In genomic region chr17:41351177-41351576, GRCh38 we compare ENCODE assay signal across 31 cellular contexts. TPM values are rescaled to one million over a fixed set of nuclear protein-coding genes. Genes with fewer than 3 reads are reported as not detected.
"Had no signal": no experiment of that assay in that cellular context is flagged by ENCODE, and none has a peak within 500 bp of the region (broad histone marks: within the 10 kb centered on the region; RNA-seq: fewer than 3 reads in every experiment).

No MANE protein-coding gene starts in this region.

- H3K9me3 ChIP-seq: stomach, suprapubic skin, testis, thoracic aorta, thyroid gland, upper lobe of left lung, upper lobe of right lung, uterus, vagina had no signal

- H3K27me3 ChIP-seq: stomach, testis, thyroid gland, tibial artery, tibial nerve, upper lobe of left lung, upper lobe of right lung, uterus, vagina had no signal

- H3K4me3 ChIP-seq: stomach, suprapubic skin, testis, thoracic aorta, thyroid gland, tibial artery, tibial nerve, transverse colon, upper lobe of left lung, upper lobe of right lung, uterus, vagina had no signal

- ATAC-seq: stimulated activated effector memory CD8-positive, alpha-beta T cell treated with anti-CD3 and anti-CD28 coated beads, Interleukin-12 subunit alpha, Interleukin-12 subunit beta, amount 100 ng/mL, for 72 hours; stimulated activated memory B cell treated with anti-CD40 and anti-IgM and Interleukin-4, amounts not matched to agents 10 μg/mL and 1 μg/mL and 100 μg/mL, for 72 hours; stimulated activated naive B cell treated with anti-CD40 and anti-IgM and Interleukin-4, amounts not matched to agents 10 μg/mL and 1 μg/mL and 100 μg/mL, for 72 hours; stimulated activated naive CD8-positive, alpha-beta T cell treated with anti-CD3 and anti-CD28 coated beads, Interleukin-15, amount 100 ng/mL, for 72 hours; stimulated activated naive CD8-positive, alpha-beta T cell treated with anti-CD3 and anti-CD28 coated beads, Interleukin-15, Interleukin-2, amounts not matched to agents 100 U/mL and 50 U/mL, for 24 hours; upper lobe of right lung had no signal

- H3K27ac ChIP-seq: stomach, suprapubic skin, testis, thoracic aorta, thyroid gland, tibial artery, tibial nerve, transverse colon, upper lobe of left lung, upper lobe of right lung, uterus, vagina had no signal

- H3K4me1 ChIP-seq: stomach, testis, thyroid gland, tibial artery, tibial nerve, transverse colon, upper lobe of left lung, upper lobe of right lung, uterus had no signal

- FAIRE-seq: urothelium cell line had no signal

- H3K36me3 ChIP-seq: stomach, suprapubic skin, thoracic aorta, thyroid gland, tibial artery, tibial nerve, transverse colon, upper lobe of left lung, upper lobe of right lung, uterus, vagina had no signal

- DNase-seq: stimulated activated CD4-positive, alpha-beta T cell treated with anti-CD3 and anti-CD28 coated beads, Interleukin-2, amount 100 ng/mL, for 48 hours; stimulated activated CD4-positive, alpha-beta T cell treated with anti-CD3 and anti-CD28 coated beads, Interleukin-4, amount 100 ng/mL, for 1 hour; stimulated activated CD4-positive, alpha-beta T cell treated with anti-CD3 and anti-CD28 coated beads, Interleukin-4, amount 100 ng/mL, for 24 hours; stimulated activated CD4-positive, alpha-beta T cell treated with anti-CD3 and anti-CD28 coated beads, Interleukin-4, amount 100 ng/mL, for 4 hours; stimulated activated CD8-positive, alpha-beta memory T cell treated with anti-CD3 and anti-CD28 coated beads, Interleukin-4, amount 100 ng/mL, for 48 hours; stimulated activated naive B cell treated with anti-CD40 and anti-IgM and Interleukin-4, amounts not matched to agents 10 μg/mL and 1 μg/mL and 100 μg/mL, for 72 hours; stimulated activated naive CD4-positive, alpha-beta T cell; stimulated activated naive CD4-positive, alpha-beta T cell treated with Interleukin-2 at 50 U/mL for 16 hours; stimulated activated naive CD8-positive, alpha-beta T cell treated with anti-CD3 and anti-CD28 coated beads, Interleukin-15, amount 100 ng/mL, for 72 hours; stimulated activated naive CD8-positive, alpha-beta T cell treated with anti-CD3 and anti-CD28 coated beads, Interleukin-15, Interleukin-2, amounts not matched to agents 100 U/mL and 50 U/mL, for 24 hours; stomach; substantia nigra; testis; thyroid gland; tibial artery; transverse colon; trophoblast cell; upper lobe of right lung; uterus had no signal

RNA-seq across cellular contexts. Expression of gene KRT33A, which starts 0.5 kb away (rescaled TPM):
- total RNA-seq: stomach, subcutaneous adipose tissue, temporal lobe, thoracic aorta, thyroid gland, tibial nerve, transverse colon, upper lobe of left lung, upper lobe of right lung, ureter, urinary bladder, uterus had no signal
- polyA plus RNA-seq: urinary bladder had no signal

RNA-seq across cellular contexts. Expression of gene KRT33B, which starts 18.4 kb away (rescaled TPM):
- total RNA-seq: stomach, subcutaneous adipose tissue, temporal lobe, thoracic aorta, thyroid gland, tibial nerve, transverse colon, upper lobe of left lung, upper lobe of right lung, ureter, urinary bladder, uterus, vagina had no signal
- polyA plus RNA-seq: stomach, urinary bladder had no signal

RNA-seq across cellular contexts. Expression of gene KRT34, which starts 30.9 kb away (rescaled TPM):
- total RNA-seq: stomach, subcutaneous adipose tissue, thoracic aorta, thyroid gland, tibial nerve, transverse colon, upper lobe of left lung, upper lobe of right lung, ureter, urinary bladder had no signal
- polyA plus RNA-seq: urinary bladder had no signal

RNA-seq across cellular contexts. Expression of gene KRTAP17-1, which starts 35.7 kb away (rescaled TPM):
- total RNA-seq: stomach, subcutaneous adipose tissue, temporal lobe, testis, thoracic aorta, thyroid gland, tibial nerve, transverse colon, upper lobe of left lung, upper lobe of right lung, ureter, urinary bladder, uterus, vagina had no signal
- polyA plus RNA-seq: stomach, urinary bladder had no signal

RNA-seq across cellular contexts. Expression of gene KRTAP16-1, which starts 42.1 kb away (rescaled TPM):
- total RNA-seq: stomach, subcutaneous adipose tissue, temporal lobe, testis, thoracic aorta, thyroid gland, tibial nerve, transverse colon, upper lobe of left lung, upper lobe of right lung, ureter, urinary bladder, uterus, vagina had no signal
- polyA plus RNA-seq: stomach, urinary bladder had no signal
